19 cellular contexts compared by ENCODE assay signal in the genomic region with DNA sequence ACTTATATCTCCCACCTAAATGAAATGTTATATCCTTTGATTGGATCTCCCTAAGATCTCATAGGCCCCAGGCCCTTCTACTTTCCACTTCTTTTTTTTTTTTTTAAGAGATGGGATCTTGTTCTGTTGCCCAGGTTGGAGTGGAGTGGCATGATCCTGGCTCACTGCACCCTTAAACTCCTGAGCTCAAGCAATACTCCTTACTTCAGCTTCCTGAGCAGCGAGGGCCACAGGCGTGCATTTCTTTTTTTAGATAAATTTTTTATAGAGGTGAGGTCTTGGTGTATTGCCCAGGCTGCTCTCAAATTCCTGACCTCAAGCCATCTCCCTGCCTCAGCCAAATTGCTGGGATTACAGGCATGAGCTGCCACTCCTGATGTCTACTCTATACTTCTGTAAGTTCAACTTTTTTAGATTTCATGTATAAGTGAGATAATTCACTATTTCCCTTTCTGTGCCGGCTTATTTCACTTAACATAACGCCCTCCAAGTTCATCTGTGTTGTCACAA.
"Had no signal": no experiment of that assay in that cellular context is flagged by ENCODE, and none has a peak within 500 bp of the region (broad histone marks: within the 10 kb centered on the region; RNA-seq: fewer than 3 reads in every experiment).

No MANE protein-coding gene starts in this region.

- H3K4me3 ChIP-seq: pancreas, psoas muscle, right lobe of liver, smooth muscle cell, transverse colon, upper lobe of left lung had no signal

- DNase-seq: hypothalamus; immature natural killer cell; kidney; naive thymus-derived CD8-positive, alpha-beta T cell; nucleus accumbens; pancreas; psoas muscle; right lobe of liver; stimulated activated CD4-positive, alpha-beta T cell treated with anti-CD3 and anti-CD28 coated beads, Interleukin-1b, Interleukin-23, amount 100 ng/mL, for 48 hours; stimulated activated CD4-positive, alpha-beta T cell treated with anti-CD3 and anti-CD28 coated beads, Interleukin-2, amount 100 ng/mL, for 48 hours; stimulated activated CD4-positive, alpha-beta T cell treated with anti-CD3 and anti-CD28 coated beads, Interleukin-4, amount 100 ng/mL, for 4 hours; stimulated activated CD8-positive, alpha-beta memory T cell treated with anti-CD3 and anti-CD28 coated beads, Interleukin-4, amount 100 ng/mL, for 48 hours; stimulated activated naive CD4-positive, alpha-beta T cell treated with Interleukin-2 at 50 U/mL for 16 hours; stimulated activated naive CD8-positive, alpha-beta T cell treated with anti-CD3 and anti-CD28 coated beads, Interleukin-15, amount 100 ng/mL, for 72 hours; substantia nigra; transverse colon; upper lobe of left lung had no signal

- H3K9me3 ChIP-seq: pancreas, psoas muscle, right lobe of liver, transverse colon, upper lobe of left lung had no signal

- H3K4me1 ChIP-seq: pancreas, psoas muscle, right lobe of liver, transverse colon, upper lobe of left lung had no signal

- H3K27me3 ChIP-seq: pancreas, right lobe of liver, transverse colon, upper lobe of left lung had no signal

- H3K36me3 ChIP-seq: pancreas, right lobe of liver, transverse colon, upper lobe of left lung had no signal

- ATAC-seq: naive thymus-derived CD8-positive, alpha-beta T cell; pancreas; psoas muscle; right lobe of liver; stimulated activated memory B cell treated with anti-CD40 and anti-IgM and Interleukin-4, amounts not matched to agents 10 μg/mL and 1 μg/mL and 100 μg/mL, for 72 hours; stimulated activated naive CD8-positive, alpha-beta T cell treated with anti-CD3 and anti-CD28 coated beads, Interleukin-15, amount 100 ng/mL, for 72 hours had no signal

- H3K27ac ChIP-seq: pancreas, psoas muscle, right lobe of liver, transverse colon, upper lobe of left lung had no signal
